In the genomic region with DNA sequence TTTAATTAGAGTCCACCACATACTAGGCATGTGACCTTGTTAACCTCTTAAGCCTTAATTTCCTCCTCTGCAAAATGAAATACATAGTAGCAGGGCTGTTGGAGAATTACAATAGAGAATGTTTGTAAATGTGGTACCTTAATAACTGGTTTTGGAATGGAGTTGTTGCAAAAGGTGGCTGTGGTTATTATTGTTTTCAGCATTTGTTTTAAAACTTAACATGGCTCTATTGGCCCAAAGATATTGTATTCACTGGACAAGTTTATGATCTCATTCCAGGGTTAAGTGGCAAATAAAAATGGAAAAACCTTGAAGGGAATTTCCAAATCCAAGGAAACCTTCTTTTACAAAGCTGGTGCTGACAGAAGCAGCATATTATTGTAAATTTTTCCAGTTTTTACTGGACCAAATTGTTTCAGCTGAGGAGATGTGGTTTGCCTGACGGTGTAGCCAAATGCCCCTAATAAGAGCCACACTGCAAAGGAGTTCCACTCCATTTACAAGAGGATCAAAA, we compare ENCODE assay signal across 10 cellular contexts. TPM values are rescaled to one million over a fixed set of nuclear protein-coding genes. Genes with fewer than 3 reads are reported as not detected.
"Had no signal": no experiment of that assay in that cellular context is flagged by ENCODE, and none has a peak within 500 bp of the region (broad histone marks: within the 10 kb centered on the region; RNA-seq: fewer than 3 reads in every experiment).

No MANE protein-coding gene starts in this region.

- H3K4me3 ChIP-seq: GM23338 had no signal

- ATAC-seq: GM23338 had no signal

- H3K4me3 Mint-ChIP-seq: GM23338, H9, HFFc6, IgD-negative memory B cell had no signal

- DNase-seq: H9, HCEC 1CT, HFFc6, Karpas-422, KBM-7 had no signal

- H3K27ac Mint-ChIP-seq: GM23338, H9, HFFc6, IgD-negative memory B cell had no signal

- H3K9me3 Mint-ChIP-seq: GM23338, H9, HFFc6, IgD-negative memory B cell had no signal

- H3K27ac ChIP-seq: KMS-11 had no signal

- H3K36me3 Mint-ChIP-seq: IgD-negative memory B cell had no signal

- H3K4me1 Mint-ChIP-seq: GM23338 had no signal

RNA-seq across cellular contexts. Expression of a gene that starts 45.0 kb away (rescaled TPM):
- total RNA-seq: GM23338, H1, H9, HT-29 had no signal
- polyA plus RNA-seq: GM23338, H1, IgD-negative memory B cell had no signal
